In genomic region chr1:201896951-201897391, GRCh38 we compare ENCODE assay signal across 9 cellular contexts. TPM values are rescaled to one million over a fixed set of nuclear protein-coding genes. Genes with fewer than 3 reads are reported as not detected.
DNase-seq lines count a peak whose midpoint lies in the region; ATAC-seq, FAIRE-seq and TF ChIP-seq lines count a peak whose summit lies in the region.
"Had no signal": no experiment of that assay in that cellular context is flagged by ENCODE, and none has a peak within 500 bp of the region (broad histone marks: within the 10 kb centered on the region; RNA-seq: fewer than 3 reads in every experiment).

No MANE protein-coding gene starts in this region.

- H3K36me3 Mint-ChIP-seq in osteocyte (ENCODE audit: unreplicated experiment) = peaks cover 12% of the 10 kb centered on the region

- no peaks in the 10 kb centered on the region for H3K27me3 Mint-ChIP-seq in osteocyte (ENCODE audit: unreplicated experiment)

- H3K9me3 ChIP-seq in OCI-LY7 (ENCODE audit: low read length) = no peaks in the 10 kb centered on the region
- no peaks in the 10 kb centered on the region for H3K9me3 ChIP-seq in esophagus squamous epithelium

- intact Hi-C loops in OCI-LY7 (cut with micrococcal nuclease; ENCODE audit: unreplicated experiment) (loop anchor here (1.0 to 10.0 kb wide), 2 partner anchors 75 to 218 kb away; no protein-coding TSS in a partner anchor), esophagus squamous epithelium (cut with DNase I) (loop anchor here (5.0 to 10.0 kb wide), 2 partner anchors 75 to 228 kb away; partner anchors contain the start of gene GPR37L1)

- no peak overlapping the region for H3K4me3 Mint-ChIP-seq in osteocyte (ENCODE audit: unreplicated experiment)

- H3K4me3 ChIP-seq in OCI-LY7 (ENCODE audit: low read depth, low read length, poor library complexity, severe bottlenecking) (no peak overlapping the region), esophagus squamous epithelium (no peak overlapping the region)

- H2AFZ ChIP-seq in OCI-LY7 (ENCODE audit: low read length) = no peak overlapping the region; the same call in 1 of the 2 replicates

- no peak for TF ChIP-seq POLR2A in esophagus squamous epithelium (IDR thresholded peaks at IDR 0.05)

- TF ChIP-seq CTCF in D721Med (IDR thresholded peaks at IDR 0.05; ENCODE audit: insufficient read depth, missing control alignments) (peak; percentile 33), OCI-LY7 (conservative IDR thresholded peaks at IDR 0.05; ENCODE audit: low read length) (0 out of 2 replicates have a peak, but pooled peaks have one; percentile 24), esophagus squamous epithelium (IDR thresholded peaks at IDR 0.05) (no peak), osteocyte (IDR thresholded peaks at IDR 0.05) (peak; percentile 45)

- H3K9me3 Mint-ChIP-seq in osteocyte (ENCODE audit: unreplicated experiment) = no peaks in the 10 kb centered on the region

- no peak for FAIRE-seq in D721Med (lab: Jason Lieb, UNC)

- ATAC-seq in HG03354 (IDR thresholded peaks at IDR 0.05; ENCODE audit: poor library complexity, severe bottlenecking, unreplicated experiment) = no peak
- ATAC-seq in HG02870 (IDR thresholded peaks at IDR 0.05; ENCODE audit: unreplicated experiment) = no peak
- no peak for ATAC-seq in GM18498 (IDR thresholded peaks at IDR 0.05; ENCODE audit: unreplicated experiment)

- WGBS in esophagus squamous epithelium, 2 donors = 18% methylated on average over 1 of the region's 2 CpGs; no CpG with 5 or more reads in 1 of the 2 donors

- H3K27me3 ChIP-seq in esophagus squamous epithelium = no peaks in the 10 kb centered on the region

- H3K36me3 ChIP-seq in OCI-LY7 (ENCODE audit: insufficient read depth, low read length) = no peaks in the 10 kb centered on the region
- no peaks in the 10 kb centered on the region for H3K36me3 ChIP-seq in esophagus squamous epithelium

- H3K4me1 ChIP-seq in OCI-LY7 (ENCODE audit: insufficient read depth, low read length, poor library complexity, severe bottlenecking) (no peaks in the 10 kb centered on the region), esophagus squamous epithelium (peaks cover 0 to 72% (median 0%) of the 10 kb centered on the region in 3 donors)

- H3K27ac Mint-ChIP-seq in osteocyte (ENCODE audit: unreplicated experiment) = peak overlapping the region; percentile 91

- CTCF ChIA-PET in OCI-LY7 (lab: Charles Lee; ENCODE audit: unreplicated experiment) = interaction anchor here (1.5 to 1.7 kb wide), 3 partner anchors 12 to 75 kb away, joined by 4 to 6 read pairs (median 5); no protein-coding TSS in a partner anchor

- no peak overlapping the region for H3K4me2 ChIP-seq in OCI-LY7 (ENCODE audit: low read length)

- BruUV-seq in OCI-LY7 (replicated peaks; lab: Mats Ljungman, UMichigan) = no TSS peak

- peaks cover 29% of the 10 kb centered on the region for H3K4me1 Mint-ChIP-seq in osteocyte (ENCODE audit: unreplicated experiment)

- no peaks in the 10 kb centered on the region for H3K79me2 ChIP-seq in OCI-LY7 (ENCODE audit: insufficient read depth, low read depth, low read length)

- POLR2A ChIA-PET in OCI-LY7 (lab: Charles Lee) = interaction anchor here (0.8 to 1.6 kb wide), 6 partner anchors 10 to 84 kb away, joined by 3 to 6 read pairs (median 4); no protein-coding TSS in a partner anchor

- in situ Hi-C loops in KBM-7 (cut with MboI; ENCODE audit: low pct_unique_long_range_greater_than_20kb, low sequenced_read_pairs) = loop anchor here (25.0 kb wide), 1 partner anchor 215 kb away; the partner anchor contains the start of gene GPR37L1

- no peaks in the 10 kb centered on the region for H3K9me2 ChIP-seq in OCI-LY7 (ENCODE audit: insufficient read depth, low read length)

- no peak overlapping the region for H3K27ac ChIP-seq in OCI-LY7 (ENCODE audit: low read depth, low read length, poor library complexity, severe bottlenecking)
- H3K27ac ChIP-seq in esophagus squamous epithelium = peak overlapping the region; percentile 7 to 85 (median 76)

- DNase-seq in D721Med (ENCODE audit: insufficient read length, low spot score) (no peak), OCI-LY7 (ENCODE audit: low spot score) (no peak), esophagus squamous epithelium (lab: John Stamatoyannopoulos, UW) (no peak), osteocyte (ENCODE audit: extremely low spot score, unreplicated experiment) (no peak), KBM-7 (no peak)
- DNase-seq: mesendoderm had no signal

- H4K20me1 ChIP-seq in OCI-LY7 (ENCODE audit: insufficient read depth, low read length) = no peaks in the 10 kb centered on the region

RNA-seq across cellular contexts. Expression of gene SHISA4, which starts 8.3 kb away (rescaled TPM):
- total RNA-seq in OCI-LY7 (2014; rRNA removed; shearing (Covaris generic)) = 0.46 TPM in 1 of 2 replicates, not detected in the other
- total RNA-seq in OCI-LY7 (2022) = not detected in 2 replicates
- 10 to 100 TPM in 1 of 4 donors, 1 to 10 TPM in 3; 3.3 to 12.3 (median 5.6) TPM for total RNA-seq in esophagus squamous epithelium
- 31.4 and 32.1 TPM in 2 replicates for total RNA-seq in osteocyte

RNA-seq across cellular contexts. Expression of gene LMOD1, which starts 49.4 kb away (rescaled TPM):
- total RNA-seq in OCI-LY7 (2014; rRNA removed; shearing (Covaris generic)) = not detected in 2 replicates
- total RNA-seq in OCI-LY7 (2022) = not detected in 2 replicates
- total RNA-seq in esophagus squamous epithelium = 100 to 1,000 TPM in 1 of 4 donors, 10 to 100 TPM in 2, 1 to 10 TPM in 1; 8.3 to 157 (median 38.6) TPM
- 15.1 and 15.9 TPM in 2 replicates for total RNA-seq in osteocyte

RNA-seq across cellular contexts. Expression of gene TIMM17A, which starts 58.3 kb away (rescaled TPM):
- total RNA-seq in OCI-LY7 (2014; rRNA removed; shearing (Covaris generic)) = 41.2 and 43.8 TPM in 2 replicates
- 55.6 and 67.2 TPM in 2 replicates for total RNA-seq in OCI-LY7 (2022)
- 10 to 100 TPM; 18.7 to 44.6 (median 34.6) TPM for total RNA-seq in esophagus squamous epithelium
- total RNA-seq in osteocyte = 48.0 and 50.8 TPM in 2 replicates

Comparison
In these comparisons a context has a peak if more than half of its experiments do, and no peak if none do; other contexts are left out.
1. CTCF ChIP-seq: peak in D721Med (single experiment), OCI-LY7 (single experiment) and osteocyte (single experiment); none in esophagus squamous epithelium (0 of 6).
2. RNA of gene LMOD1, which starts 49.4 kb away (total RNA-seq): 8.3 to 157 TPM in esophagus squamous epithelium and 15.1 to 15.9 TPM in osteocyte; not detected in OCI-LY7; every median in the first group is over 4 times any median in the second.